In the genomic region with DNA sequence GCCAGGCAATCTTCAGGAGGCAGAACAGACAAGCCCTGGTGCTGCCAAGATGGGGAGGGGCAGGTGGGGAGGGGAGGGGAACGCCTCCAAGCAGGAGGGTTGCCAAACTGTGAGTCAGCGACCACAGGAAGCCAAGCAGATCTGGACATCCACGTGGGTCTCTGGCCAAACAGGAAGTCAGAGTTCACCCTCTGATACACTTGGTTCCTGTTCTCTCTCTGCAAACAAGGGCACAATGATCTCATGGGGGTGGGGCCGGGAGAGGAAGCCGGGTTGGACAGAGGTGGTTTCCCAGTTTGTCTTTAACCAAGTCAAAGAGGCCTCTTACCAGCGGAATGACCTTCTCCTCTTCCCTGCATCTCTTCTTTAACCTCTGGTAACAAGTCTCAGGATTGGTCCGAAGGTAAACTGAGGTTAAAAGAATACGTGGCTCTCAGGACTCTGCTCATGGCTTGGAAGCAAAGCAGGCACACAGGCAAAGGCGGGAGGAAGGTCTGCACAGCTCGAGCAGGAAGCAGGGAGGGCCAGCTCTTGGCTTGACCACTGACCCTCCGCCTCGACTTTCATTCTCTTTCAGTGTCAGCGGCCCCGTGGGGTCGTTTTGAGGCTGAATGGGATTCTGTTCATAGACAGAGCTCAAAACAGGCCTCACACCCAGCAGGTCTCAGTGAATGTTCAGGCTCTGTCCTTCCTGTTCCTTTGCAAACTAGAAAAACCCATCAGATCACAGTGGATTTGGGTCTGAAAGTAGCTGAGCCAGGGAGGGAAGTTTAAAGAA, we compare ENCODE assay signal across 1 cellular context.
A peak's percentile ranks its signal among the peaks of the same experiment; 100 is the strongest.
TF ChIP-seq lines count a peak whose summit lies in the region.

No MANE protein-coding gene starts in this region.

TF ChIP-seq in GM12878, 131 proteins besides CTCF, POLR2A, EP300 and RAD21 (continued from another document and continues in another):
- TF ChIP-seq, protein P1, sequence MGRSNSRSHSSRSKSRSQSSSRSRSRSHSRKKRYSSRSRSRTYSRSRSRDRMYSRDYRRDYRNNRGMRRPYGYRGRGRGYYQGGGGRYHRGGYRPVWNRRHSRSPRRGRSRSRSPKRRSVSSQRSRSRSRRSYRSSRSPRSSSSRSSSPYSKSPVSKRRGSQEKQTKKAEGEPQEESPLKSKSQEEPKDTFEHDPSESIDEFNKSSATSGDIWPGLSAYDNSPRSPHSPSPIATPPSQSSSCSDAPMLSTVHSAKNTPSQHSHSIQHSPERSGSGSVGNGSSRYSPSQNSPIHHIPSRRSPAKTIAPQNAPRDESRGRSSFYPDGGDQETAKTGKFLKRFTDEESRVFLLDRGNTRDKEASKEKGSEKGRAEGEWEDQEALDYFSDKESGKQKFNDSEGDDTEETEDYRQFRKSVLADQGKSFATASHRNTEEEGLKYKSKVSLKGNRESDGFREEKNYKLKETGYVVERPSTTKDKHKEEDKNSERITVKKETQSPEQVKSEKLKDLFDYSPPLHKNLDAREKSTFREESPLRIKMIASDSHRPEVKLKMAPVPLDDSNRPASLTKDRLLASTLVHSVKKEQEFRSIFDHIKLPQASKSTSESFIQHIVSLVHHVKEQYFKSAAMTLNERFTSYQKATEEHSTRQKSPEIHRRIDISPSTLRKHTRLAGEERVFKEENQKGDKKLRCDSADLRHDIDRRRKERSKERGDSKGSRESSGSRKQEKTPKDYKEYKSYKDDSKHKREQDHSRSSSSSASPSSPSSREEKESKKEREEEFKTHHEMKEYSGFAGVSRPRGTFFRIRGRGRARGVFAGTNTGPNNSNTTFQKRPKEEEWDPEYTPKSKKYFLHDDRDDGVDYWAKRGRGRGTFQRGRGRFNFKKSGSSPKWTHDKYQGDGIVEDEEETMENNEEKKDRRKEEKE (IDR thresholded peaks at IDR 0.05): no peak
- TF ChIP-seq, protein P2, sequence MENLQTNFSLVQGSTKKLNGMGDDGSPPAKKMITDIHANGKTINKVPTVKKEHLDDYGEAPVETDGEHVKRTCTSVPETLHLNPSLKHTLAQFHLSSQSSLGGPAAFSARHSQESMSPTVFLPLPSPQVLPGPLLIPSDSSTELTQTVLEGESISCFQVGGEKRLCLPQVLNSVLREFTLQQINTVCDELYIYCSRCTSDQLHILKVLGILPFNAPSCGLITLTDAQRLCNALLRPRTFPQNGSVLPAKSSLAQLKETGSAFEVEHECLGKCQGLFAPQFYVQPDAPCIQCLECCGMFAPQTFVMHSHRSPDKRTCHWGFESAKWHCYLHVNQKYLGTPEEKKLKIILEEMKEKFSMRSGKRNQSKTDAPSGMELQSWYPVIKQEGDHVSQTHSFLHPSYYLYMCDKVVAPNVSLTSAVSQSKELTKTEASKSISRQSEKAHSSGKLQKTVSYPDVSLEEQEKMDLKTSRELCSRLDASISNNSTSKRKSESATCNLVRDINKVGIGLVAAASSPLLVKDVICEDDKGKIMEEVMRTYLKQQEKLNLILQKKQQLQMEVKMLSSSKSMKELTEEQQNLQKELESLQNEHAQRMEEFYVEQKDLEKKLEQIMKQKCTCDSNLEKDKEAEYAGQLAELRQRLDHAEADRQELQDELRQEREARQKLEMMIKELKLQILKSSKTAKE (IDR thresholded peaks at IDR 0.05; ENCODE audit: low read depth, poor library complexity, severe bottlenecking): peak; percentile 77
- TF ChIP-seq EGR1 (IDR thresholded peaks at IDR 0.05; ENCODE audit: borderline replicate concordance in 1 of 2, low read depth in 2 of 2, low read length in 2 of 2) (peak in 1 of 2 experiments; percentile 46; a peak in 2 of 3 replicates), CREB1 (IDR thresholded peaks at IDR 0.05; ENCODE audit: low read depth) (peak; percentile 75), MYB (IDR thresholded peaks at IDR 0.05; ENCODE audit: borderline replicate concordance, low read depth, low read length) (peak; percentile 5; the same call in 1 of the 2 replicates), HDGF (IDR thresholded peaks at IDR 0.05) (peak; percentile 66; the same call in 1 of the 2 replicates), SRF (IDR thresholded peaks at IDR 0.05; ENCODE audit: low read depth in 2 of 2, low read length in 2 of 2) (peak; percentile 90), ESRRA (IDR thresholded peaks at IDR 0.05; ENCODE audit: low read length) (no peak), STAT3 (IDR thresholded peaks at IDR 0.05; ENCODE audit: low read depth, low read length) (peak; percentile 65; the same call in 1 of the 2 replicates), RAD51 (IDR thresholded peaks at IDR 0.05) (peak; percentile 85), SREBF1 (IDR thresholded peaks at IDR 0.05; ENCODE audit: low read length) (peak; percentile 65), PML (IDR thresholded peaks at IDR 0.05; ENCODE audit: low read length) (peak; percentile 72; the same call in 1 of the 2 replicates), IKZF1 (conservative IDR thresholded peaks at IDR 0.05) (peak; percentile 77), TCF12 (IDR thresholded peaks at IDR 0.05; ENCODE audit: low read depth, low read length) (peak; percentile 73; the same call in 1 of the 2 replicates), BHLHE40 (IDR thresholded peaks at IDR 0.05; ENCODE audit: borderline replicate concordance in 1 of 2, low read depth in 2 of 2, low read length in 1 of 2) (peak; percentile 80 to 85), NRF1 (conservative IDR thresholded peaks at IDR 0.05; ENCODE audit: low read depth, low read length) (no peak), CBFB (IDR thresholded peaks at IDR 0.05; ENCODE audit: low read depth) (peak; percentile 89; the same call in 1 of the 2 replicates), POLR2AphosphoS2 (IDR thresholded peaks at IDR 0.05; ENCODE audit: low read depth, low read length) (no peak), ATF7 (IDR thresholded peaks at IDR 0.05; ENCODE audit: low read depth) (peak; percentile 96), IKZF2 (IDR thresholded peaks at IDR 0.05) (peak; percentile 78), SMARCA5 (IDR thresholded peaks at IDR 0.05) (peak; percentile 29; the same call in 1 of the 2 replicates), PAX5 (IDR thresholded peaks at IDR 0.05; ENCODE audit: borderline replicate concordance, low read depth, low read length) (peak; percentile 100), NFIC (IDR thresholded peaks at IDR 0.05; ENCODE audit: low read depth, low read length) (peak; percentile 94), NBN (IDR thresholded peaks at IDR 0.05) (peak; percentile 79), NR2C1 (IDR thresholded peaks at IDR 0.05) (0 out of 2 replicates have a peak, but pooled peaks have one; percentile 18)
- TF ChIP-seq, protein P3, sequence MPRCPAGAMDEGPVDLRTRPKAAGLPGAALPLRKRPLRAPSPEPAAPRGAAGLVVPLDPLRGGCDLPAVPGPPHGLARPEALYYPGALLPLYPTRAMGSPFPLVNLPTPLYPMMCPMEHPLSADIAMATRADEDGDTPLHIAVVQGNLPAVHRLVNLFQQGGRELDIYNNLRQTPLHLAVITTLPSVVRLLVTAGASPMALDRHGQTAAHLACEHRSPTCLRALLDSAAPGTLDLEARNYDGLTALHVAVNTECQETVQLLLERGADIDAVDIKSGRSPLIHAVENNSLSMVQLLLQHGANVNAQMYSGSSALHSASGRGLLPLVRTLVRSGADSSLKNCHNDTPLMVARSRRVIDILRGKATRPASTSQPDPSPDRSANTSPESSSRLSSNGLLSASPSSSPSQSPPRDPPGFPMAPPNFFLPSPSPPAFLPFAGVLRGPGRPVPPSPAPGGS (IDR thresholded peaks at IDR 0.05; ENCODE audit: borderline replicate concordance, insufficient read depth, low read depth, low read length, poor library complexity, severe bottlenecking): peak; percentile 70
- TF ChIP-seq, protein P4, sequence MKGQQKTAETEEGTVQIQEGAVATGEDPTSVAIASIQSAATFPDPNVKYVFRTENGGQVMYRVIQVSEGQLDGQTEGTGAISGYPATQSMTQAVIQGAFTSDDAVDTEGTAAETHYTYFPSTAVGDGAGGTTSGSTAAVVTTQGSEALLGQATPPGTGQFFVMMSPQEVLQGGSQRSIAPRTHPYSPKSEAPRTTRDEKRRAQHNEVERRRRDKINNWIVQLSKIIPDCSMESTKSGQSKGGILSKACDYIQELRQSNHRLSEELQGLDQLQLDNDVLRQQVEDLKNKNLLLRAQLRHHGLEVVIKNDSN (IDR thresholded peaks at IDR 0.05; ENCODE audit: borderline replicate concordance, extremely low read length, insufficient read depth, low read depth, low read length): peak; percentile 65
- TF ChIP-seq, protein P5, sequence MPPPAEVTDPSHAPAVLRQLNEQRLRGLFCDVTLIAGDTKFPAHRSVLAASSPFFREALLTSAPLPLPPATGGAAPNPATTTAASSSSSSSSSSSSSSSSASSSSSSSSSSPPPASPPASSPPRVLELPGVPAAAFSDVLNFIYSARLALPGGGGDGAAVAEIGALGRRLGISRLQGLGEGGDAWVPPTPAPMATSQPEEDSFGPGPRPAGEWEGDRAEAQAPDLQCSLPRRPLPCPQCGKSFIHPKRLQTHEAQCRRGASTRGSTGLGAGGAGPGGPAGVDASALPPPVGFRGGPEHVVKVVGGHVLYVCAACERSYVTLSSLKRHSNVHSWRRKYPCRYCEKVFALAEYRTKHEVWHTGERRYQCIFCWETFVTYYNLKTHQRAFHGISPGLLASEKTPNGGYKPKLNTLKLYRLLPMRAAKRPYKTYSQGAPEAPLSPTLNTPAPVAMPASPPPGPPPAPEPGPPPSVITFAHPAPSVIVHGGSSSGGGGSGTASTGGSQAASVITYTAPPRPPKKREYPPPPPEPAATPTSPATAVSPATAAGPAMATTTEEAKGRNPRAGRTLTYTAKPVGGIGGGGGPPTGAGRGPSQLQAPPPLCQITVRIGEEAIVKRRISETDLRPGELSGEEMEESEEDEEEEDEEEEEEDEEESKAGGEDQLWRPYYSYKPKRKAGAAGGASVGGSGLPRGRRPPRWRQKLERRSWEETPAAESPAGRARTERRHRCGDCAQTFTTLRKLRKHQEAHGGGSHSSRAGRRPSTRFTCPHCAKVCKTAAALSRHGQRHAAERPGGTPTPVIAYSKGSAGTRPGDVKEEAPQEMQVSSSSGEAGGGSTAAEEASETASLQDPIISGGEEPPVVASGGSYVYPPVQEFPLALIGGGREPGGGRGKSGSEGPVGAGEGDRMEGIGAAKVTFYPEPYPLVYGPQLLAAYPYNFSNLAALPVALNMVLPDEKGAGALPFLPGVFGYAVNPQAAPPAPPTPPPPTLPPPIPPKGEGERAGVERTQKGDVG (CRISPR knock-in tag; IDR thresholded peaks at IDR 0.05): no peak
- TF ChIP-seq, protein P6, sequence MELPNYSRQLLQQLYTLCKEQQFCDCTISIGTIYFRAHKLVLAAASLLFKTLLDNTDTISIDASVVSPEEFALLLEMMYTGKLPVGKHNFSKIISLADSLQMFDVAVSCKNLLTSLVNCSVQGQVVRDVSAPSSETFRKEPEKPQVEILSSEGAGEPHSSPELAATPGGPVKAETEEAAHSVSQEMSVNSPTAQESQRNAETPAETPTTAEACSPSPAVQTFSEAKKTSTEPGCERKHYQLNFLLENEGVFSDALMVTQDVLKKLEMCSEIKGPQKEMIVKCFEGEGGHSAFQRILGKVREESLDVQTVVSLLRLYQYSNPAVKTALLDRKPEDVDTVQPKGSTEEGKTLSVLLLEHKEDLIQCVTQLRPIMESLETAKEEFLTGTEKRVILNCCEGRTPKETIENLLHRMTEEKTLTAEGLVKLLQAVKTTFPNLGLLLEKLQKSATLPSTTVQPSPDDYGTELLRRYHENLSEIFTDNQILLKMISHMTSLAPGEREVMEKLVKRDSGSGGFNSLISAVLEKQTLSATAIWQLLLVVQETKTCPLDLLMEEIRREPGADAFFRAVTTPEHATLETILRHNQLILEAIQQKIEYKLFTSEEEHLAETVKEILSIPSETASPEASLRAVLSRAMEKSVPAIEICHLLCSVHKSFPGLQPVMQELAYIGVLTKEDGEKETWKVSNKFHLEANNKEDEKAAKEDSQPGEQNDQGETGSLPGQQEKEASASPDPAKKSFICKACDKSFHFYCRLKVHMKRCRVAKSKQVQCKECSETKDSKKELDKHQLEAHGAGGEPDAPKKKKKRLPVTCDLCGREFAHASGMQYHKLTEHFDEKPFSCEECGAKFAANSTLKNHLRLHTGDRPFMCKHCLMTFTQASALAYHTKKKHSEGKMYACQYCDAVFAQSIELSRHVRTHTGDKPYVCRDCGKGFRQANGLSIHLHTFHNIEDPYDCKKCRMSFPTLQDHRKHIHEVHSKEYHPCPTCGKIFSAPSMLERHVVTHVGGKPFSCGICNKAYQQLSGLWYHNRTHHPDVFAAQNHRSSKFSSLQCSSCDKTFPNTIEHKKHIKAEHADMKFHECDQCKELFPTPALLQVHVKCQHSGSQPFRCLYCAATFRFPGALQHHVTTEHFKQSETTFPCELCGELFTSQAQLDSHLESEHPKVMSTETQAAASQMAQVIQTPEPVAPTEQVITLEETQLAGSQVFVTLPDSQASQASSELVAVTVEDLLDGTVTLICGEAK (IDR thresholded peaks at IDR 0.05; ENCODE audit: borderline replicate concordance): no peak; the same call in 1 of the 2 replicates
- TF ChIP-seq, protein P7, sequence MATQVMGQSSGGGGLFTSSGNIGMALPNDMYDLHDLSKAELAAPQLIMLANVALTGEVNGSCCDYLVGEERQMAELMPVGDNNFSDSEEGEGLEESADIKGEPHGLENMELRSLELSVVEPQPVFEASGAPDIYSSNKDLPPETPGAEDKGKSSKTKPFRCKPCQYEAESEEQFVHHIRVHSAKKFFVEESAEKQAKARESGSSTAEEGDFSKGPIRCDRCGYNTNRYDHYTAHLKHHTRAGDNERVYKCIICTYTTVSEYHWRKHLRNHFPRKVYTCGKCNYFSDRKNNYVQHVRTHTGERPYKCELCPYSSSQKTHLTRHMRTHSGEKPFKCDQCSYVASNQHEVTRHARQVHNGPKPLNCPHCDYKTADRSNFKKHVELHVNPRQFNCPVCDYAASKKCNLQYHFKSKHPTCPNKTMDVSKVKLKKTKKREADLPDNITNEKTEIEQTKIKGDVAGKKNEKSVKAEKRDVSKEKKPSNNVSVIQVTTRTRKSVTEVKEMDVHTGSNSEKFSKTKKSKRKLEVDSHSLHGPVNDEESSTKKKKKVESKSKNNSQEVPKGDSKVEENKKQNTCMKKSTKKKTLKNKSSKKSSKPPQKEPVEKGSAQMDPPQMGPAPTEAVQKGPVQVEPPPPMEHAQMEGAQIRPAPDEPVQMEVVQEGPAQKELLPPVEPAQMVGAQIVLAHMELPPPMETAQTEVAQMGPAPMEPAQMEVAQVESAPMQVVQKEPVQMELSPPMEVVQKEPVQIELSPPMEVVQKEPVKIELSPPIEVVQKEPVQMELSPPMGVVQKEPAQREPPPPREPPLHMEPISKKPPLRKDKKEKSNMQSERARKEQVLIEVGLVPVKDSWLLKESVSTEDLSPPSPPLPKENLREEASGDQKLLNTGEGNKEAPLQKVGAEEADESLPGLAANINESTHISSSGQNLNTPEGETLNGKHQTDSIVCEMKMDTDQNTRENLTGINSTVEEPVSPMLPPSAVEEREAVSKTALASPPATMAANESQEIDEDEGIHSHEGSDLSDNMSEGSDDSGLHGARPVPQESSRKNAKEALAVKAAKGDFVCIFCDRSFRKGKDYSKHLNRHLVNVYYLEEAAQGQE (IDR thresholded peaks at IDR 0.05; ENCODE audit: low read depth, low read length): 0 out of 2 replicates have a peak, but pooled peaks have one; percentile 5
- TF ChIP-seq, protein P8, sequence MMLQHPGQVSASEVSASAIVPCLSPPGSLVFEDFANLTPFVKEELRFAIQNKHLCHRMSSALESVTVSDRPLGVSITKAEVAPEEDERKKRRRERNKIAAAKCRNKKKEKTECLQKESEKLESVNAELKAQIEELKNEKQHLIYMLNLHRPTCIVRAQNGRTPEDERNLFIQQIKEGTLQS (IDR thresholded peaks at IDR 0.05; ENCODE audit: borderline replicate concordance, extremely low read depth, low read depth, low read length): no peak
- TF ChIP-seq, protein P9, sequence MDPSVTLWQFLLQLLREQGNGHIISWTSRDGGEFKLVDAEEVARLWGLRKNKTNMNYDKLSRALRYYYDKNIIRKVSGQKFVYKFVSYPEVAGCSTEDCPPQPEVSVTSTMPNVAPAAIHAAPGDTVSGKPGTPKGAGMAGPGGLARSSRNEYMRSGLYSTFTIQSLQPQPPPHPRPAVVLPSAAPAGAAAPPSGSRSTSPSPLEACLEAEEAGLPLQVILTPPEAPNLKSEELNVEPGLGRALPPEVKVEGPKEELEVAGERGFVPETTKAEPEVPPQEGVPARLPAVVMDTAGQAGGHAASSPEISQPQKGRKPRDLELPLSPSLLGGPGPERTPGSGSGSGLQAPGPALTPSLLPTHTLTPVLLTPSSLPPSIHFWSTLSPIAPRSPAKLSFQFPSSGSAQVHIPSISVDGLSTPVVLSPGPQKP (IDR thresholded peaks at IDR 0.05; ENCODE audit: low read depth, low read length): peak; percentile 81
